ENCODE assay signal across 1 cellular context in the genomic region with DNA sequence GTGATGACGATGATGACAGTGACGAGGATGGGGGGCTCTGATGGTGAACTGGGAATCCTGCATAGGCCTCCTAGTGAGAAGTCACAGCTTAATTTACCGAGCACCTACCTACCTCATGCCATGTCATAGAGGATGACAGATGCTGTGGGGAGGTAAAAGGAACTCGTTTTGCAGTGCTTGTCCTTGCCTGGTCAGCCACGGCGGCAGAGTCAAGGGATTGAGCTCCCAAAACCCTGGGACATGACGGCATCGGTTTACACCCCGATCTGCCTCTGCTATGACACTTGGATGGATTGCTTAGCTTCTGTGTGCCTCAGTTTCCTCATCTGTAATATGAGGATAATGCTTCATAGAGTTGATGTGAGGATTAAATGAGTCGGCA.
TF ChIP-seq lines count a peak whose summit lies in the region.

No MANE protein-coding gene starts in this region.

TF ChIP-seq in HepG2, 621 proteins besides CTCF, POLR2A, EP300 and RAD21 (continued from another document):
- TF ChIP-seq, protein P1, sequence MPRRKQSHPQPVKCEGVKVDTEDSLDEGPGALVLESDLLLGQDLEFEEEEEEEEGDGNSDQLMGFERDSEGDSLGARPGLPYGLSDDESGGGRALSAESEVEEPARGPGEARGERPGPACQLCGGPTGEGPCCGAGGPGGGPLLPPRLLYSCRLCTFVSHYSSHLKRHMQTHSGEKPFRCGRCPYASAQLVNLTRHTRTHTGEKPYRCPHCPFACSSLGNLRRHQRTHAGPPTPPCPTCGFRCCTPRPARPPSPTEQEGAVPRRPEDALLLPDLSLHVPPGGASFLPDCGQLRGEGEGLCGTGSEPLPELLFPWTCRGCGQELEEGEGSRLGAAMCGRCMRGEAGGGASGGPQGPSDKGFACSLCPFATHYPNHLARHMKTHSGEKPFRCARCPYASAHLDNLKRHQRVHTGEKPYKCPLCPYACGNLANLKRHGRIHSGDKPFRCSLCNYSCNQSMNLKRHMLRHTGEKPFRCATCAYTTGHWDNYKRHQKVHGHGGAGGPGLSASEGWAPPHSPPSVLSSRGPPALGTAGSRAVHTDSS (CRISPR knock-in tag; conservative IDR thresholded peaks at IDR 0.05), result no peak
- TF ChIP-seq CREB1 (IDR thresholded peaks at IDR 0.05), result peak; percentile 64
- no peak for TF ChIP-seq CREB1 (CRISPR knock-in tag; IDR thresholded peaks at IDR 0.05)
- no peak for TF ChIP-seq ZKSCAN8 (CRISPR knock-in tag; IDR thresholded peaks at IDR 0.05; ENCODE audit: borderline replicate concordance)
- TF ChIP-seq CHCHD3 (CRISPR knock-in tag; IDR thresholded peaks at IDR 0.05), result no peak
- TF ChIP-seq, protein P2, sequence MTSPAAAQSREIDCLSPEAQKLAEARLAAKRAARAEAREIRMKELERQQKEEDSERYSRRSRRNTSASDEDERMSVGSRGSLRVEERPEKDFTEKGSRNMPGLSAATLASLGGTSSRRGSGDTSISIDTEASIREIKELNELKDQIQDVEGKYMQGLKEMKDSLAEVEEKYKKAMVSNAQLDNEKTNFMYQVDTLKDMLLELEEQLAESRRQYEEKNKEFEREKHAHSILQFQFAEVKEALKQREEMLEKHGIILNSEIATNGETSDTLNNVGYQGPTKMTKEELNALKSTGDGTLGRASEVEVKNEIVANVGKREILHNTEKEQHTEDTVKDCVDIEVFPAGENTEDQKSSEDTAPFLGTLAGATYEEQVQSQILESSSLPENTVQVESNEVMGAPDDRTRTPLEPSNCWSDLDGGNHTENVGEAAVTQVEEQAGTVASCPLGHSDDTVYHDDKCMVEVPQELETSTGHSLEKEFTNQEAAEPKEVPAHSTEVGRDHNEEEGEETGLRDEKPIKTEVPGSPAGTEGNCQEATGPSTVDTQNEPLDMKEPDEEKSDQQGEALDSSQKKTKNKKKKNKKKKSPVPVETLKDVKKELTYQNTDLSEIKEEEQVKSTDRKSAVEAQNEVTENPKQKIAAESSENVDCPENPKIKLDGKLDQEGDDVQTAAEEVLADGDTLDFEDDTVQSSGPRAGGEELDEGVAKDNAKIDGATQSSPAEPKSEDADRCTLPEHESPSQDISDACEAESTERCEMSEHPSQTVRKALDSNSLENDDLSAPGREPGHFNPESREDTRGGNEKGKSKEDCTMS (CRISPR knock-in tag; conservative IDR thresholded peaks at IDR 0.05), result no peak
